In genomic region chr2:104690255-104690999, GRCh38 we compare ENCODE assay signal across 16 cellular contexts.
"Had no signal": no experiment of that assay in that cellular context is flagged by ENCODE, and none has a peak within 500 bp of the region (broad histone marks: within the 10 kb centered on the region; RNA-seq: fewer than 3 reads in every experiment).

No MANE protein-coding gene starts in this region.

- ATAC-seq: stimulated activated naive CD8-positive, alpha-beta T cell treated with anti-CD3 and anti-CD28 coated beads, Interleukin-15, Interleukin-2, amounts not matched to agents 100 U/mL and 50 U/mL, for 24 hours had no signal

- DNase-seq: activated CD4-positive, alpha-beta T cell treated with anti-CD3 and anti-CD28 coated beads, Interleukin-2, amount 50 U/mL, for 4 hours; activated gamma-delta T cell treated with Interleukin-2 at 50 U/mL for 16 hours; amniotic stem cell; brain microvascular endothelial cell; central memory CD4-positive, alpha-beta T cell; erythroblast; immature natural killer cell; kidney glomerular epithelial cell; stimulated activated naive CD8-positive, alpha-beta T cell treated with anti-CD3 and anti-CD28 coated beads, Interleukin-15, Interleukin-2, amounts not matched to agents 100 U/mL and 50 U/mL, for 24 hours; substantia nigra had no signal

- H3K27me3 Mint-ChIP-seq: activated naive CD8-positive, alpha-beta T cell had no signal

- H3K4me1 ChIP-seq: tibial nerve had no signal

- H3K27me3 ChIP-seq: brain microvascular endothelial cell, tibial nerve had no signal

- H3K4me1 Mint-ChIP-seq: immature natural killer cell had no signal

- H3K9me3 Mint-ChIP-seq: activated T-helper 1 cell treated with anti-CD3 and anti-CD28 coated beads, Interleukin-12 subunit alpha, Interleukin-12 subunit beta, Interleukin-2, Interleukin-4 antibody, amounts not matched to agents 30 ng/mL and 10 ng/mL and 1 ng/mL, durations not matched to agents 14 hours and 24 hours and 36 hours; nephron; T-helper 2 cell treated with Interferon-gamma antibody and Interleukin-4, amounts not matched to agents 5 μg/mL and 100 μg/mL, for 36 hours had no signal

- H3K4me3 ChIP-seq: tibial nerve had no signal

- H3K4me3 Mint-ChIP-seq: activated naive CD8-positive, alpha-beta T cell; activated T-helper 1 cell treated with anti-CD3 and anti-CD28 coated beads, Interleukin-12 subunit alpha, Interleukin-12 subunit beta, Interleukin-2, Interleukin-4 antibody, amounts not matched to agents 30 ng/mL and 10 ng/mL and 1 ng/mL, durations not matched to agents 14 hours and 24 hours and 36 hours; immature natural killer cell; nephron; T-helper 2 cell treated with Interferon-gamma antibody and Interleukin-4, amounts not matched to agents 5 μg/mL and 100 μg/mL, for 36 hours had no signal

- H3K27ac ChIP-seq: brain microvascular endothelial cell, tibial nerve had no signal

- H3K9me3 ChIP-seq: tibial nerve had no signal

- H3K36me3 ChIP-seq: brain microvascular endothelial cell, tibial nerve had no signal

- H3K27ac Mint-ChIP-seq: activated naive CD8-positive, alpha-beta T cell; activated T-helper 1 cell treated with anti-CD3 and anti-CD28 coated beads, Interleukin-12 subunit alpha, Interleukin-12 subunit beta, Interleukin-2, Interleukin-4 antibody, amounts not matched to agents 30 ng/mL and 10 ng/mL and 1 ng/mL, durations not matched to agents 14 hours and 24 hours and 36 hours; immature natural killer cell; progenitor cell of endocrine pancreas; T-helper 2 cell treated with Interferon-gamma antibody and Interleukin-4, amounts not matched to agents 5 μg/mL and 100 μg/mL, for 36 hours had no signal

- H3K36me3 Mint-ChIP-seq: activated naive CD8-positive, alpha-beta T cell; immature natural killer cell had no signal
